In the genomic region with DNA sequence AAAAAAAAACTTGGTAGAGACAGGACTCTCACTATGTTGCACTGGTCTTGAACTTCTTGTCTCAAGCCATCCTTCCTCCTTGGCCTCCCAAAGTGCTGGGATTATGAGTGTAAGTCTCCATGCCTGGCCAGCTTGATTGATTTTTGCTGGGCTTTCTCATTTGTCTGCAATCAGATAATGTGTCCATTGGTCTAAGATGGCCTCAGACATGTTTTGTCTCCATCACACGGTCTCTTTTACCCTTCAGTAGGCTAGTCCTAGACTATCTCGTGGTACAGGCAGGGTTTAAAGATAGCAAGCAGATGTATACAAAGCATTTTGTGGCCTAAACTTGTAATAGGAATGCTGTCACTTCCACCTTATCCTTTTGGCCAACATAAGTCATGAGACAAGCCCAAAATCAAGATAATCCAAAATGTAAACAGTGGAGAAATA, we compare ENCODE assay signal across 18 cellular contexts.
DNase-seq lines count a peak whose midpoint lies in the region; TF ChIP-seq lines count a peak whose summit lies in the region.
"Had no signal": no experiment of that assay in that cellular context is flagged by ENCODE, and none has a peak within 500 bp of the region (broad histone marks: within the 10 kb centered on the region; RNA-seq: fewer than 3 reads in every experiment).

No MANE protein-coding gene starts in this region.

- H3K79me2 ChIP-seq in KMS-11 (ENCODE audit: insufficient read depth, low read depth), result no peaks in the 10 kb centered on the region

- 0 out of 2 replicates have a peak overlapping the region, but pooled peaks have one; percentile 75 for H3K4me2 ChIP-seq in KMS-11
- H3K4me2 ChIP-seq: A549; BLaER1 treated with 17β-estradiol and CSF1 and Interleukin-3, amounts not matched to agents 10 nM and 100 nM had no signal

- 72% methylated on average over 2 of the region's 2 CpGs for WGBS in prostate gland

- H3K4me3 ChIP-seq in KMS-11 (IDR thresholded peaks at IDR 0.05; ENCODE audit: insufficient read depth, low read depth, low read length) (no peak overlapping the region), SJCRH30 (no peak overlapping the region), prostate gland (no peak overlapping the region)
- H3K4me3 ChIP-seq: A549; BLaER1 treated with 17β-estradiol and CSF1 and Interleukin-3, amounts not matched to agents 10 nM and 100 nM; GM12878 had no signal

- H3K27ac ChIP-seq in KMS-11 (no peak overlapping the region), SJCRH30 (peak overlapping the region; percentile 46; the same call in 1 of the 2 replicates), prostate gland (no peak overlapping the region)
- H3K27ac ChIP-seq: A549; BLaER1 treated with 17β-estradiol and CSF1 and Interleukin-3, amounts not matched to agents 10 nM and 100 nM; C4-2B had no signal

- H3K36me3 ChIP-seq in KMS-11 (ENCODE audit: insufficient read depth) (no peaks in the 10 kb centered on the region), SJCRH30 (no peaks in the 10 kb centered on the region), prostate gland (no peaks in the 10 kb centered on the region)
- H3K36me3 ChIP-seq: BLaER1 treated with 17β-estradiol and CSF1 and Interleukin-3, amounts not matched to agents 10 nM and 100 nM had no signal

- no peaks in the 10 kb centered on the region for H4K20me1 ChIP-seq in KMS-11 (ENCODE audit: insufficient read depth)
- H4K20me1 ChIP-seq: BLaER1 treated with 17β-estradiol and CSF1 and Interleukin-3, amounts not matched to agents 10 nM and 100 nM had no signal

- H3K9ac ChIP-seq in KMS-11, result no peak overlapping the region
- H3K9ac ChIP-seq: BLaER1 treated with 17β-estradiol and CSF1 and Interleukin-3, amounts not matched to agents 10 nM and 100 nM had no signal

- no peaks in the 10 kb centered on the region for H3K9me3 ChIP-seq in SJCRH30 (replicated peaks)
- H3K9me3 ChIP-seq in prostate gland, result no peaks in the 10 kb centered on the region
- H3K9me3 ChIP-seq: A549; BLaER1 treated with 17β-estradiol and CSF1 and Interleukin-3, amounts not matched to agents 10 nM and 100 nM; Caco-2 had no signal

- intact Hi-C loops in prostate gland (cut with DNase I), result no loop called here

- peaks cover 30% of the 10 kb centered on the region for H3K4me1 ChIP-seq in KMS-11 (ENCODE audit: low read depth, poor library complexity, severe bottlenecking)
- H3K4me1 ChIP-seq in SJCRH30, result peaks cover 16% of the 10 kb centered on the region
- H3K4me1 ChIP-seq in prostate gland (replicated peaks), result no peaks in the 10 kb centered on the region
- H3K4me1 ChIP-seq: A549; BLaER1 treated with 17β-estradiol and CSF1 and Interleukin-3, amounts not matched to agents 10 nM and 100 nM; Caco-2 had no signal

- no peak overlapping the region for H2AFZ ChIP-seq in KMS-11 (ENCODE audit: low read depth)

- TF ChIP-seq CTCF in KMS-11 (conservative IDR thresholded peaks at IDR 0.05; ENCODE audit: low read depth, low read length) (no peak), prostate gland (IDR thresholded peaks at IDR 0.05) (no peak)

- DNase-seq in SJCRH30 (peak in 1 of 2 experiments; percentile 14), inferior parietal cortex (ENCODE audit: extremely low spot score) (peak; percentile 15), NCI-H774 (lab: John Stamatoyannopoulos, UW) (no peak), mesenteric fat pad (ENCODE audit: low spot score) (no peak), prostate gland (ENCODE audit: low spot score) (no peak), dermis blood vessel endothelial cell (no peak)
- DNase-seq: AML-193; Caco-2; Calu3; CD4-positive, alpha-beta T cell; CD8-positive, alpha-beta T cell; DMS79 treated with DMSO at 0.1 percent for 48 hours; GF-D8 had no signal

- no peak for TF ChIP-seq POLR2A in prostate gland (IDR thresholded peaks at IDR 0.05)

- no peaks in the 10 kb centered on the region for H3K27me3 ChIP-seq in KMS-11 (ENCODE audit: insufficient read depth, low read depth)
- H3K27me3 ChIP-seq in SJCRH30, result no peaks in the 10 kb centered on the region
- no peaks in the 10 kb centered on the region for H3K27me3 ChIP-seq in prostate gland (replicated peaks; ENCODE audit: insufficient read depth)
- H3K27me3 ChIP-seq: BLaER1 treated with 17β-estradiol and CSF1 and Interleukin-3, amounts not matched to agents 10 nM and 100 nM had no signal
